Comparison of ENCODE assay signal across 14 cellular contexts in the genomic region with DNA sequence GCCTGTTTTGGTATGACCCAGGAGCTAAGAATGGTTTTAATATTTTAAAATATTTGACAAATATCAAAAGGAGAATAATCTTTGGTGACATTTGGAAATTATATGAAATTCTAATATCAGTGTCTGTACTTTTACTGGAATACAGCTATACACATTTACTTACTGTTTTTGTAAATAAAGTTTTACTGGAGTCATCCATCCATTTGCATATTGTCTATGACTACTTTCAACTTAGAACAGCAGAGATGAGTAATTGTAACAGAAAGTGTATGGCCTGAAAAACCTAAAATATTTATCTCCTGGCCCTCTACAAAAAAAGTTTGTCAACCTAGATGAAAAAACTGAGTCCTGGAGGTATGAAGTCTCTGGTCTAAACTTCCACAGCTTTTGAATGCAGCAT. TPM values are rescaled to one million over a fixed set of nuclear protein-coding genes. Genes with fewer than 3 reads are reported as not detected.
DNase-seq lines count a peak whose midpoint lies in the region; ATAC-seq lines count a peak whose summit lies in the region.
"Had no signal": no experiment of that assay in that cellular context is flagged by ENCODE, and none has a peak within 500 bp of the region (broad histone marks: within the 10 kb centered on the region; RNA-seq: fewer than 3 reads in every experiment).

No MANE protein-coding gene starts in this region.

- peak overlapping the region; percentile 38 for H3K27ac ChIP-seq in KOPT-K1 (ENCODE audit: low read depth, low read length, poor library complexity, severe bottlenecking)
- H3K27ac ChIP-seq: GM23248, Peyer's patch had no signal

- no peak overlapping the region for H3K4me3 Mint-ChIP-seq in memory B cell
- H3K4me3 Mint-ChIP-seq: CD8-positive, alpha-beta T cell had no signal

- no peak overlapping the region for H3K4me3 ChIP-seq in H7 (ENCODE audit: insufficient read depth, low read depth, low read length)
- H3K4me3 ChIP-seq: GM23248, Peyer's patch had no signal

- H3K36me3 ChIP-seq in KOPT-K1 (ENCODE audit: insufficient read depth, low read length): no peaks in the 10 kb centered on the region
- H3K36me3 ChIP-seq in H7 (replicated peaks; ENCODE audit: control insufficient read depth, insufficient read depth, low read length): no peaks in the 10 kb centered on the region
- H3K36me3 ChIP-seq: BE2C, Peyer's patch had no signal

- H3K27ac Mint-ChIP-seq in memory B cell: peak overlapping the region; percentile 89
- H3K27ac Mint-ChIP-seq: CD8-positive, alpha-beta T cell had no signal

- no peak for DNase-seq in memory B cell (ENCODE audit: low spot score in 2 of 2)
- no peak for DNase-seq in H7
- DNase-seq in NK-92 (lab: John Stamatoyannopoulos, UW; ENCODE audit: unreplicated experiment): no peak
- DNase-seq in SK-N-DZ (ENCODE audit: low spot score): no peak
- DNase-seq: BE2C; CD8-positive, alpha-beta T cell; GM23248; NCI-H146; Peyer's patch; Right ventricle myocardium superior had no signal

- H3K9me3 ChIP-seq in KOPT-K1 (ENCODE audit: insufficient read depth, low read length, poor library complexity, severe bottlenecking): peaks cover 7% of the 10 kb centered on the region
- H3K9me3 ChIP-seq: BE2C, Peyer's patch had no signal

- no peaks in the 10 kb centered on the region for H3K27me3 ChIP-seq in H7 (ENCODE audit: control insufficient read depth, insufficient read depth, low read length)
- H3K27me3 ChIP-seq: Peyer's patch had no signal

- H3K36me3 Mint-ChIP-seq in memory B cell: peaks cover 5% of the 10 kb centered on the region
- H3K36me3 Mint-ChIP-seq: CD8-positive, alpha-beta T cell had no signal

- peaks cover 40% of the 10 kb centered on the region for H3K4me1 Mint-ChIP-seq in memory B cell

- peak; percentile 33 for ATAC-seq in GM18502 (IDR thresholded peaks at IDR 0.05; ENCODE audit: poor library complexity, unreplicated experiment)
- ATAC-seq in HG02588 (IDR thresholded peaks at IDR 0.05; ENCODE audit: unreplicated experiment): peak; percentile 40
- ATAC-seq in memory B cell (ENCODE audit: low read depth): no peak
- ATAC-seq: CD8-positive, alpha-beta T cell; SK-N-SH treated with all-trans-retinoic acid at 6 μM for 48 hours had no signal

- H3K27me3 Mint-ChIP-seq in memory B cell: no peaks in the 10 kb centered on the region

- H3K9me3 Mint-ChIP-seq in memory B cell: peaks cover 1% of the 10 kb centered on the region
- H3K9me3 Mint-ChIP-seq: CD8-positive, alpha-beta T cell had no signal

RNA-seq across cellular contexts. Expression of gene MAP3K7CL, which starts 5.8 kb away (rescaled TPM):
- total RNA-seq in H7 (2014; rRNA removed; shearing (Covaris generic)): not detected in 2 replicates
- 0.80 and 1.5 TPM in 2 replicates for polyA plus RNA-seq in SK-N-DZ (2014; cell fraction: cytosol; rRNA removed)
- polyA plus RNA-seq in SK-N-DZ (2014; cell fraction: nucleus; rRNA removed): 1.1 and 2.1 TPM in 2 replicates

RNA-seq across cellular contexts. Expression of gene CCT8, which starts 51.2 kb away (rescaled TPM):
- total RNA-seq in H7 (2014; rRNA removed; shearing (Covaris generic)): 259 and 325 TPM in 2 replicates
- 337 and 354 TPM in 2 replicates for polyA plus RNA-seq in SK-N-DZ (2014; cell fraction: cytosol; rRNA removed)
- polyA plus RNA-seq in SK-N-DZ (2014; cell fraction: nucleus; rRNA removed): 193 and 255 TPM in 2 replicates
